Comparison of ENCODE assay signal across 26 cellular contexts in the genomic region with DNA sequence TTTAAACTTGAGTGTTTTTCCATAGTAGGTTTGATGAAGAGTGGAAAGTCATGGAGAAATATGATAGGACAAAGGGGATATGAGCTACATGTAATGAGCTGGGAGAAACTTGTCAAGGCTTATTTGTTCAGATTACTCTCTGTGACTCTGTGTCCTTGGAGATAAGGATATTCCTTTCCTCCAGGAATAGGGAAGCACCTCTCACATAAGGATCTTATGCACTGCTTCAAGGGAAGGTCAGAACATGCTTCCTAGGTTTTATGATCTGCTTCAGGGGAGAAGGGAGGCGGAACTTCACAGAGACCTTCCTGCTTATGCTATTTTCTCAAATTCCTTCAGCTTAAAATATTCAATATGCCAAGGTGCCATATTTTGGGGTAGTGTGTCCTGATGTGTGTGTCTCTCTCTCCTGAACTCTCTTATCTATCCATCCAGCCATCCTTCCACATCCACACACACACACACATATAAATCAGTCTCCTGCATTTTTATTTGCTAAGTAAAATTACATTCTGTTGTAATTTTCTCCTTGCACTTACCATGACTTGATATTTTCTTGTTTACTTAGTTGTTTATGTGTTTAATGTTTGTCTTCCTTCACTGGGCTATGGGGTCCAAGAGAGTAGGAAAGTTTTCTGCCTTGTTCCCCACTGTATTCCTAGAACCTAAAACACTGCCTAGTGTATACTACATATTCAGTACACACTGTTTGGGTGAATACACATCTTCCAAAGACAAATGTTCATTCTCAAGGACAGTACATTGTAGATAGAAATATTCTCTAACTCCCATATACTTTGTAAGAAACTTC. TPM values are rescaled to one million over a fixed set of nuclear protein-coding genes. Genes with fewer than 3 reads are reported as not detected.
A peak's percentile ranks its signal among the peaks of the same experiment; 100 is the strongest.
DNase-seq lines count a peak whose midpoint lies in the region; ATAC-seq and TF ChIP-seq lines count a peak whose summit lies in the region.
"Had no signal": no experiment of that assay in that cellular context is flagged by ENCODE, and none has a peak within 500 bp of the region (broad histone marks: within the 10 kb centered on the region; RNA-seq: fewer than 3 reads in every experiment).

No MANE protein-coding gene starts in this region.

- POLR2A ChIA-PET in WTC11 (lab: Charles Lee), result no interaction called here

- DNase-seq in WTC11 (ENCODE audit: low spot score) (no peak), left colon (no peak), spleen (no peak), occipital lobe (lab: John Stamatoyannopoulos, UW) (no peak)
- no peak for DNase-seq in activated T-helper 2 cell treated with anti-CD3 and anti-CD28 coated beads, Interferon-gamma antibody, Interleukin-2, Interleukin-4, amounts not matched to agents 10 μg/mL and 5 μg/mL and 100 μg/mL, durations not matched to agents 14 hours and 24 hours and 36 hours (ENCODE audit: low spot score)
- DNase-seq: activated CD4-positive, alpha-beta T cell treated with anti-CD3 and anti-CD28 coated beads, Interleukin-2, amount 10 ng/mL, durations not matched to agents 7 days and 5 days; activated naive CD4-positive, alpha-beta T cell treated with anti-CD3 and anti-CD28 coated beads for 36 hours; activated T-cell treated with anti-CD3 and anti-CD28 coated beads, Interleukin-2, amount 50 U/mL, for 72 hours; caudate nucleus; CD4-positive, alpha-beta T cell; GOT3; Karpas-422; kidney; MV-4-11; NCI-H1694 treated with DMSO at 0.1 percent for 48 hours; NCI-H2171 treated with DMSO at 0.1 percent for 48 hours; NCI-H526 treated with DMSO at 0.1 percent for 48 hours; SK-N-SH; upper lobe of left lung had no signal

- ATAC-seq in WTC11 (no peak), left colon (peak; percentile 47), HG02840 (IDR thresholded peaks at IDR 0.05; ENCODE audit: low FRiP score, unreplicated experiment) (no peak), HG03139 (IDR thresholded peaks at IDR 0.05; ENCODE audit: unreplicated experiment) (no peak)
- ATAC-seq: activated T-cell treated with anti-CD3 and anti-CD28 coated beads, Interleukin-2, amount 50 U/mL, for 72 hours had no signal

- H3K4me1 ChIP-seq in HUES6 (ENCODE audit: control insufficient read depth, insufficient read depth, low read length) (peaks cover 40% of the 10 kb centered on the region), spleen (peaks cover 0 to 53% (median 15%) of the 10 kb centered on the region in 6 donors)

- CTCF ChIA-PET in WTC11 (lab: Charles Lee), result no interaction called here

- no peak overlapping the region for H3K9ac ChIP-seq in HUES6 (ENCODE audit: low read length)
- H3K9ac ChIP-seq: SK-N-SH had no signal

- no peaks in the 10 kb centered on the region for H3K9me3 Mint-ChIP-seq in WTC11
- no peaks in the 10 kb centered on the region for H3K9me3 Mint-ChIP-seq in activated T-helper 2 cell treated with anti-CD3 and anti-CD28 coated beads, Interferon-gamma antibody, Interleukin-2, Interleukin-4, amounts not matched to agents 10 μg/mL and 5 μg/mL and 100 μg/mL, durations not matched to agents 14 hours and 24 hours and 36 hours
- H3K9me3 Mint-ChIP-seq: activated CD4-positive, alpha-beta T cell treated with anti-CD3 and anti-CD28 coated beads, Interleukin-2, amount 10 ng/mL, durations not matched to agents 7 days and 5 days; activated naive CD4-positive, alpha-beta T cell treated with anti-CD3 and anti-CD28 coated beads for 36 hours; activated T-cell treated with anti-CD3 and anti-CD28 coated beads, Interleukin-2, amount 50 U/mL, for 72 hours; CD4-positive, alpha-beta T cell; dendritic cell treated with granulocyte-macrophage colony-stimulating factor and Interleukin-4, amounts not matched to agents 40 ng/mL and 50 ng/mL, for 4 days had no signal

- no peaks in the 10 kb centered on the region for H3K9me3 ChIP-seq in HUES6 (ENCODE audit: control insufficient read depth, insufficient read depth, low read depth, low read length)
- H3K9me3 ChIP-seq in spleen, result no peaks in the 10 kb centered on the region
- H3K9me3 ChIP-seq: SK-N-SH, upper lobe of left lung had no signal

- TF ChIP-seq CTCF in WTC11 (IDR thresholded peaks at IDR 0.05) (no peak), spleen (IDR thresholded peaks at IDR 0.05 in 8 of 11, conservative IDR thresholded peaks at IDR 0.05 in 3 of 11) (no peak)

- H3K27ac Mint-ChIP-seq in WTC11, result peak overlapping the region; percentile 51
- H3K27ac Mint-ChIP-seq in activated T-helper 2 cell treated with anti-CD3 and anti-CD28 coated beads, Interferon-gamma antibody, Interleukin-2, Interleukin-4, amounts not matched to agents 10 μg/mL and 5 μg/mL and 100 μg/mL, durations not matched to agents 14 hours and 24 hours and 36 hours, result no peak overlapping the region
- H3K27ac Mint-ChIP-seq: activated CD4-positive, alpha-beta T cell treated with anti-CD3 and anti-CD28 coated beads, Interleukin-2, amount 10 ng/mL, durations not matched to agents 7 days and 5 days; activated naive CD4-positive, alpha-beta T cell treated with anti-CD3 and anti-CD28 coated beads for 36 hours; activated T-cell treated with anti-CD3 and anti-CD28 coated beads, Interleukin-2, amount 50 U/mL, for 72 hours; CD4-positive, alpha-beta T cell; dendritic cell treated with granulocyte-macrophage colony-stimulating factor and Interleukin-4, amounts not matched to agents 40 ng/mL and 50 ng/mL, for 4 days had no signal

- no peak overlapping the region for H3K4me3 Mint-ChIP-seq in WTC11
- no peak overlapping the region for H3K4me3 Mint-ChIP-seq in activated T-helper 2 cell treated with anti-CD3 and anti-CD28 coated beads, Interferon-gamma antibody, Interleukin-2, Interleukin-4, amounts not matched to agents 10 μg/mL and 5 μg/mL and 100 μg/mL, durations not matched to agents 14 hours and 24 hours and 36 hours (ENCODE audit: low read depth)
- H3K4me3 Mint-ChIP-seq: activated CD4-positive, alpha-beta T cell treated with anti-CD3 and anti-CD28 coated beads, Interleukin-2, amount 10 ng/mL, durations not matched to agents 7 days and 5 days; activated naive CD4-positive, alpha-beta T cell treated with anti-CD3 and anti-CD28 coated beads for 36 hours; activated T-cell treated with anti-CD3 and anti-CD28 coated beads, Interleukin-2, amount 50 U/mL, for 72 hours; CD4-positive, alpha-beta T cell; dendritic cell treated with granulocyte-macrophage colony-stimulating factor and Interleukin-4, amounts not matched to agents 40 ng/mL and 50 ng/mL, for 4 days had no signal

- no peak overlapping the region for H3K4me3 ChIP-seq in HUES6 (ENCODE audit: low read depth, low read length)
- no peak overlapping the region for H3K4me3 ChIP-seq in spleen
- H3K4me3 ChIP-seq: lung, upper lobe of left lung had no signal

- intact Hi-C loops in left colon (cut with DNase I, micrococcal nuclease), result no loop called here
- intact Hi-C loops in spleen (cut with DNase I; ENCODE audit: low total_unique reads), result no loop called here
- intact Hi-C loops in activated T-helper 2 cell treated with anti-CD3 and anti-CD28 coated beads, Interferon-gamma antibody, Interleukin-2, Interleukin-4, amounts not matched to agents 10 μg/mL and 5 μg/mL and 100 μg/mL, durations not matched to agents 14 hours and 24 hours and 36 hours (cut with micrococcal nuclease), result loop anchor here (2.0 kb wide), 1 partner anchor 27 kb away; the partner anchor contains the start of gene ARL4A

- no peaks in the 10 kb centered on the region; the same call in 1 of the 2 replicates for H3K27me3 Mint-ChIP-seq in WTC11 (ENCODE audit: low read depth)
- no peaks in the 10 kb centered on the region for H3K27me3 Mint-ChIP-seq in activated T-helper 2 cell treated with anti-CD3 and anti-CD28 coated beads, Interferon-gamma antibody, Interleukin-2, Interleukin-4, amounts not matched to agents 10 μg/mL and 5 μg/mL and 100 μg/mL, durations not matched to agents 14 hours and 24 hours and 36 hours (ENCODE audit: low read depth)
- H3K27me3 Mint-ChIP-seq: activated CD4-positive, alpha-beta T cell treated with anti-CD3 and anti-CD28 coated beads, Interleukin-2, amount 10 ng/mL, durations not matched to agents 7 days and 5 days; CD4-positive, alpha-beta T cell; dendritic cell treated with granulocyte-macrophage colony-stimulating factor and Interleukin-4, amounts not matched to agents 40 ng/mL and 50 ng/mL, for 4 days had no signal

- H3K27me3 ChIP-seq in HUES6 (ENCODE audit: control insufficient read depth, insufficient read depth, low read length), result no peaks in the 10 kb centered on the region
- no peaks in the 10 kb centered on the region for H3K27me3 ChIP-seq in spleen (replicated peaks in 1 of 7)
- H3K27me3 ChIP-seq: upper lobe of left lung had no signal

- peak overlapping the region; percentile 24; the same call in 1 of the 2 replicates for H3K27ac ChIP-seq in HUES6 (ENCODE audit: low read depth, low read length)
- peak overlapping the region in 5 of 8 donors; percentile 3 to 84 (median 28) for H3K27ac ChIP-seq in spleen
- H3K27ac ChIP-seq: RWPE1, VCaP had no signal

- 62 to 95% (median 86%) methylated on average over 1 of the region's 1 CpG for WGBS in spleen, 5 donors

- TF ChIP-seq POLR2A in spleen (IDR thresholded peaks at IDR 0.05), result no peak

- H3K36me3 Mint-ChIP-seq in WTC11, result no peaks in the 10 kb centered on the region
- no peaks in the 10 kb centered on the region for H3K36me3 Mint-ChIP-seq in activated T-helper 2 cell treated with anti-CD3 and anti-CD28 coated beads, Interferon-gamma antibody, Interleukin-2, Interleukin-4, amounts not matched to agents 10 μg/mL and 5 μg/mL and 100 μg/mL, durations not matched to agents 14 hours and 24 hours and 36 hours (ENCODE audit: low read depth)

- peaks cover 61% of the 10 kb centered on the region for H3K4me1 Mint-ChIP-seq in WTC11
- peaks cover 14% of the 10 kb centered on the region for H3K4me1 Mint-ChIP-seq in activated T-helper 2 cell treated with anti-CD3 and anti-CD28 coated beads, Interferon-gamma antibody, Interleukin-2, Interleukin-4, amounts not matched to agents 10 μg/mL and 5 μg/mL and 100 μg/mL, durations not matched to agents 14 hours and 24 hours and 36 hours (ENCODE audit: low read depth)

- H3K36me3 ChIP-seq in HUES6 (ENCODE audit: control insufficient read depth, insufficient read depth, low read length) (no peaks in the 10 kb centered on the region), spleen (no peaks in the 10 kb centered on the region)
- H3K36me3 ChIP-seq: upper lobe of left lung had no signal

RNA-seq across cellular contexts. Expression of gene ARL4A, which starts 26.4 kb away (rescaled TPM):
- 20.9 to 25.4 TPM (median 21.9 TPM) in 3 replicates for total RNA-seq in WTC11 (2021)
- 100 to 1,000 TPM in 1 of 2 donors, 10 to 100 TPM in 1; 77.3 to 101 TPM for total RNA-seq in left colon
- total RNA-seq in spleen, result 10 to 100 TPM; 15.8 to 40.9 (median 31.9) TPM
- polyA plus RNA-seq in spleen, result 10 to 100 TPM; 12.9 to 25.3 (median 15.8) TPM
- total RNA-seq in occipital lobe, result 82.2 TPM
- total RNA-seq in activated T-helper 2 cell treated with anti-CD3 and anti-CD28 coated beads, Interferon-gamma antibody, Interleukin-2, Interleukin-4, amounts not matched to agents 10 μg/mL and 5 μg/mL and 100 μg/mL, durations not matched to agents 14 hours and 24 hours and 36 hours, result 13.8 and 14.8 TPM in 2 replicates
